Comparison of ENCODE assay signal across 10 cellular contexts in the genomic region with DNA sequence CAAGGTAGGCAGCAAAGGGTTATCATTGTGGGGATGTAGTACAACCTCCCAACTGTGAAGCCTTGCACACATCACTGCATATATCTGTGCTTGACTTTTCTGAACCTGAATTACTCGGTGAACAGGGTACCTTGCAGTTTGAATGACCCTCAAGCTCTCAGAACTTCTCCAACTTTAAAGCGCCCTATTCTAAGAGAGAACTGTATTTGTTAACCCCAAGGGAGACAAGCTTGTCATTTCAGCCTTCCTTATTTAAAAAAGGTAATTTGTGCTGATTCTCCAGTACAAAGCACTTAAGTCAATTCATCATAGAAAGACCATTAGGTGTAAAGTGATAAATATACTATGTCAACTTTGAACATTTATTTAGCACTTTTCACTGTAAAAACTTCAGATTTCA.
"Had no signal": no experiment of that assay in that cellular context is flagged by ENCODE, and none has a peak within 500 bp of the region (broad histone marks: within the 10 kb centered on the region; RNA-seq: fewer than 3 reads in every experiment).

No MANE protein-coding gene starts in this region.

- ATAC-seq: HCT116, HepG2 had no signal

- H3K4me3 ChIP-seq: GM23248, HAP-1 had no signal

- H3K9me3 ChIP-seq: HAP-1 had no signal

- H3K4me1 ChIP-seq: HAP-1 had no signal

- H3K27ac ChIP-seq: GM23248, HL-60, KMS-11 had no signal

- DNase-seq: GM23248, GOT3, H7, HFFc6, KBM-7 had no signal

- H3K4me2 ChIP-seq: KMS-11 had no signal

- FAIRE-seq: HepG2 had no signal
